ENCODE assay signal across 8 cellular contexts in the genomic region with DNA sequence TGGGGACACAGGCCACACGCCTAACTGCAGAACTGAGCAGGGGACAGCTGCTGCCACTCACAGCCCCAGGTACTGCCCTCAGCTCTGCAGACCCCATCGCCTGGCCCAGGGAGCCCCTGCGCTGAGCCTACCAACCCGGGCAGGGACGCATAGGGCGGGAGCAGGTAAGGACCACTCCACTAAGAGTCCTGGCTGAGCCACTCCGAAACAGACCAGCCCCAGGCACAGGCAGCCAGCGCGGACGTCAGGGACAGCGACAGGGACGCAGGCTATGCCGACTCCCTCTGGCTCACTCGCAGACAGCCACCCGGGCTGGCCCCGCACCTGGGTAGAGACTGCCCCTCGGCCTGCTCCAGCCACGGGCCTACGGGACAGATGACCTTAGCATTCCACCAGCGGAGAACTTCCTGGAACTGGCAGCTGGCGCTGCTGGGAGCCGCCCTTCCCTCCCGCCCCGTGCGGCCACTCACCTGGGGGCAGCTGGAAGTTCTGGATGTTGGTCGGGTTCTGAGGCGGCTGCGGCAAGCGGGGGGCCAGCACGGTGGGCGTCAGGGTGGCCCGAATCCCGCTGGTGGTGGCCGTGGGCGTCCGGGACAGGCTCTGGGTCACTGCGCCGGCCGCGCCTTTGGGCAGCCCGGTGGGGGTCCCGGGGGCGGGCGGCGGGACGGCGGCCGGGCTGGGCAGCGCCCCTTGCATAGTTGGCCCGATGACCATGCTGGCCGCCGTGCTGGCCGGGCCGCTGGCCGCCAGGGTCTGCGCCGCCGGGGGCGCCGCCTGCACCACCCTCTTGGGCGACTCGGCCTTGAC. TPM values are rescaled to one million over a fixed set of nuclear protein-coding genes. Genes with fewer than 3 reads are reported as not detected.
A peak's percentile ranks its signal among the peaks of the same experiment; 100 is the strongest.
DNase-seq lines count a peak whose midpoint lies in the region; ATAC-seq and TF ChIP-seq lines count a peak whose summit lies in the region.

No MANE protein-coding gene starts in this region.

- peaks cover 66% of the 10 kb centered on the region for H3K4me1 Mint-ChIP-seq in activated T-cell treated with anti-CD3 and anti-CD28 coated beads, Interleukin-2, amount 50 U/mL, for 24 hours (ENCODE audit: low read depth)

- intact Hi-C loops in gastrocnemius medialis (cut with DNase I; ENCODE audit: low total_unique reads) = loop anchor here (2.0 kb wide), 2 partner anchors 43 to 119 kb away; a partner anchor contains a TSS

- H3K9me3 Mint-ChIP-seq in activated T-cell treated with anti-CD3 and anti-CD28 coated beads, Interleukin-2, amount 50 U/mL, for 24 hours = no peaks in the 10 kb centered on the region

- in situ Hi-C loops in gastrocnemius medialis (cut with MboI; ENCODE audit: low sequenced_read_pairs in 4 of 4) = loop anchor here in 1 of 4 donors (10.0 kb wide), 1 partner anchor 61 kb away; a partner anchor contains a TSS

- peak; percentile 84 for DNase-seq in H7
- no peak for DNase-seq in activated T-cell treated with anti-CD3 and anti-CD28 coated beads, Interleukin-2, amount 50 U/mL, for 24 hours
- DNase-seq in right atrium auricular region (ENCODE audit: low spot score) = peak; percentile 60
- DNase-seq in gastrocnemius medialis = peak in 1 of 2 donors; percentile 69
- no peak for DNase-seq in stimulated activated CD4-positive, alpha-beta T cell treated with anti-CD3 and anti-CD28 coated beads, Interleukin-12 subunit alpha, Interleukin-12 subunit beta, amount 100 ng/mL, for 4 hours
- no peak for DNase-seq in DMS 273 treated with DMSO at 0.1 percent for 48 hours (lab: John Stamatoyannopoulos, UW)
- DNase-seq in NCI-H2107 treated with DMSO at 0.1 percent for 48 hours (lab: John Stamatoyannopoulos, UW; ENCODE audit: unreplicated experiment) = no peak

- H3K27ac Mint-ChIP-seq in activated T-cell treated with anti-CD3 and anti-CD28 coated beads, Interleukin-2, amount 50 U/mL, for 24 hours = peak overlapping the region; percentile 81

- H3K36me3 ChIP-seq in H7 (replicated peaks; ENCODE audit: control insufficient read depth, insufficient read depth, low read length) (no peaks in the 10 kb centered on the region; the same call in none of the 2 replicates), right atrium auricular region (no peaks in the 10 kb centered on the region), gastrocnemius medialis (no peaks in the 10 kb centered on the region)

- H3K27ac ChIP-seq in right atrium auricular region (peak overlapping the region in 1 of 2 donors; percentile 66), gastrocnemius medialis (peak overlapping the region; percentile 60 to 70 (median 67))

- TF ChIP-seq POLR2A in gastrocnemius medialis (IDR thresholded peaks at IDR 0.05) = peak in 1 of 2 donors; percentile 22

- H3K27me3 ChIP-seq in H7 (ENCODE audit: control insufficient read depth, insufficient read depth, low read length) (no peaks in the 10 kb centered on the region; the same call in 1 of the 2 replicates), right atrium auricular region (no peaks in the 10 kb centered on the region), gastrocnemius medialis (no peaks in the 10 kb centered on the region)

- ATAC-seq in gastrocnemius medialis = peak in 1 of 2 donors; percentile 28
- no peak for ATAC-seq in GM19455 (IDR thresholded peaks at IDR 0.05; ENCODE audit: unreplicated experiment)

- TF ChIP-seq CTCF in right atrium auricular region (IDR thresholded peaks at IDR 0.05) (no peak), gastrocnemius medialis (IDR thresholded peaks at IDR 0.05 in 4 of 5, conservative IDR thresholded peaks at IDR 0.05 in 1 of 5) (no peak)

- H3K9me3 ChIP-seq in right atrium auricular region (no peaks in the 10 kb centered on the region), gastrocnemius medialis (no peaks in the 10 kb centered on the region)

- peak overlapping the region; percentile 28 for H3K4me3 ChIP-seq in H7 (ENCODE audit: insufficient read depth, low read depth, low read length)
- H3K4me3 ChIP-seq in right atrium auricular region = peak overlapping the region; percentile 36 to 56
- peak overlapping the region; percentile 10 to 53 (median 40) for H3K4me3 ChIP-seq in gastrocnemius medialis

- H3K4me1 ChIP-seq in right atrium auricular region = peaks cover 0 to 25% of the 10 kb centered on the region in 2 donors
- H3K4me1 ChIP-seq in gastrocnemius medialis = peaks cover 35 to 45% of the 10 kb centered on the region in 2 donors

- peak overlapping the region; percentile 81 for H3K4me3 Mint-ChIP-seq in activated T-cell treated with anti-CD3 and anti-CD28 coated beads, Interleukin-2, amount 50 U/mL, for 24 hours

- peaks cover 45% of the 10 kb centered on the region for H3K36me3 Mint-ChIP-seq in activated T-cell treated with anti-CD3 and anti-CD28 coated beads, Interleukin-2, amount 50 U/mL, for 24 hours (ENCODE audit: low read depth)

- H3K27me3 Mint-ChIP-seq in activated T-cell treated with anti-CD3 and anti-CD28 coated beads, Interleukin-2, amount 50 U/mL, for 24 hours = no peaks in the 10 kb centered on the region

RNA-seq across cellular contexts. Expression of a gene that starts 1.5 kb away (rescaled TPM):
- 5.2 and 8.0 TPM in 2 replicates for total RNA-seq in H7 (2014; rRNA removed; shearing (Covaris generic))
- 10 to 100 TPM in 1 of 2 donors, 1 to 10 TPM in 1; 8.3 to 18.0 TPM for total RNA-seq in right atrium auricular region
- total RNA-seq in gastrocnemius medialis = 10 to 100 TPM in 3 of 4 donors, 1 to 10 TPM in 1; 8.0 to 24.9 (median 13.9) TPM

RNA-seq across cellular contexts. Expression of a gene that starts 58.1 kb away (rescaled TPM):
- 67.6 and 68.6 TPM in 2 replicates for total RNA-seq in H7 (2014; rRNA removed; shearing (Covaris generic))
- 10 to 100 TPM; 26.1 to 26.8 TPM for total RNA-seq in right atrium auricular region
- 10 to 100 TPM; 28.0 to 52.5 (median 36.2) TPM for total RNA-seq in gastrocnemius medialis

Comparison
In these comparisons a context has a peak if more than half of its experiments do, and no peak if none do; other contexts are left out.
1. DNase-seq: peak in H7 (single experiment) and right atrium auricular region (single experiment); none in activated T-cell treated with anti-CD3 and anti-CD28 coated beads, Interleukin-2, amount 50 U/mL, for 24 hours (single experiment), stimulated activated CD4-positive, alpha-beta T cell treated with anti-CD3 and anti-CD28 coated beads, Interleukin-12 subunit alpha, Interleukin-12 subunit beta, amount 100 ng/mL, for 4 hours (single experiment), DMS 273 treated with DMSO at 0.1 percent for 48 hours (single experiment) and NCI-H2107 treated with DMSO at 0.1 percent for 48 hours (single experiment).
2. Peak in every context shown above with its lines, with median percentiles within 50 percentile points of each other: H3K4me3 ChIP-seq.